ENCODE assay signal across 8 cellular contexts in the genomic region with DNA sequence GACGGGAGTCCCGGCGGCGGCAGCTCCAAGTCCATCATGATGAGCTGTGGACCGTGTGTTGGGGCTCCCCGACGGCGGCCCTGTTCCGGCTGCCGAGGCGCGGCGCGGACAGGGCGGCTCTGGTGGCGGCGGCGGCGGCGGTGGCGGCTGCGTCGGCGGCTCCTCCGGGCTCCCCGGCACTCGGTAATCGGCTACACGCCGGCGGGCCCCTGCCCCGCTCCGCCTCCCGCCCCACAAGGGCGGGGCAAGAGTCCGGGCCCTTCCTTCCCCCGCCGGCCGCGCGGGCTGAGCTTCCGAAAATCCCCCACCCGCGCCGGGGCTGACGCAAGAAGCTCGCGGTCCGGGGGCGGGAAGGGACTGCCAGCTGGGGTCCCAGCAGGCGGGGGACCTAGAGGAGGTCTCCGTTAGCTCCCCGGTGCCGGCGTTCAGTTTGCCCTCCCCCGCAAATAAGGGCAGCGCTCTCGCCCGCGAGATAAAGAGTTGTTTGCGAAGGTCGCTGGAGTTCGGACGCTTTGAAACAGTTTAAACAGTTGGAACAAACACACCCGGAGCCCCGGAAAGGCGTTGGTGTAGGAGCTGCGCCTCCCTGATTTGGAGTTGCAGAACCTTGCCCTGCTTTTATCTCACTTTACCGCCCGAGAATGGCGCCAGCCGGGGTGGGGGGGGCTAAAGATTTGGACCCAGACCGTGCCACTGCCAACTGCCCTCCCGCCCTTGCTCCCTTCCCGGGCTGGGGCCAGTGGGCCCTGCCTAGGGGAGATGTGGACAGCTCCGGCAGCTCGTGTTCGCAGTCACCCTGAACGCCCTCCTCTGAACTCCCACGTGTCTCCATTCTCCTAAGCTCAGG. TPM values are rescaled to one million over a fixed set of nuclear protein-coding genes. Genes with fewer than 3 reads are reported as not detected.
DNase-seq lines count a peak whose midpoint lies in the region; ATAC-seq and TF ChIP-seq lines count a peak whose summit lies in the region.

TSS of gene NFE2L2 (minus strand) at position 189 of the 847 bp plus-strand sequence. CDS start at position 38, 151 bp downstream.

- intact Hi-C loops in testis (cut with DNase I; ENCODE audit: low total_unique reads): loop anchor here (5.0 to 10.0 kb wide), 2 partner anchors 52 to 100 kb away; partner anchors contain the start of gene HNRNPA3

- peaks cover 2% of the 10 kb centered on the region for H3K9me3 Mint-ChIP-seq in activated naive CD8-positive, alpha-beta T cell treated with anti-CD3 and anti-CD28 coated beads for 36 hours
- peaks cover 9% of the 10 kb centered on the region for H3K9me3 Mint-ChIP-seq in glutamatergic neuron (ENCODE audit: unreplicated experiment)

- H3K36me3 ChIP-seq in SU-DHL-6 (ENCODE audit: low read length) (0 out of 2 replicates have a peak, but pooled peaks cover 7% of the 10 kb centered on the region), osteoblast (ENCODE audit: insufficient read depth, low read length) (no peaks in the 10 kb centered on the region), testis (ENCODE audit: low read depth, missing control alignments) (no peaks in the 10 kb centered on the region)

- peaks cover 36% of the 10 kb centered on the region for H3K4me1 ChIP-seq in osteoblast (ENCODE audit: insufficient read depth, low read length)
- H3K4me1 ChIP-seq in testis: peaks cover 37% of the 10 kb centered on the region

- H3F3A ChIP-seq in SU-DHL-6 (ENCODE audit: insufficient read depth): peaks cover 15% of the 10 kb centered on the region; the same call in 1 of the 2 replicates

- peak within 1 kb of the TSS; percentile 99 for H3K4me2 ChIP-seq in SU-DHL-6 (ENCODE audit: low read depth, low read length, poor library complexity, severe bottlenecking)
- peak within 1 kb of the TSS; percentile 96 for H3K4me2 ChIP-seq in osteoblast (ENCODE audit: insufficient read depth, low read length)

- H3K9me3 ChIP-seq in SU-DHL-6 (ENCODE audit: insufficient read depth, low read length) (no peaks in the 10 kb centered on the region), osteoblast (ENCODE audit: low read depth, low read length) (no peaks in the 10 kb centered on the region), testis (no peaks in the 10 kb centered on the region)

- H3K27ac Mint-ChIP-seq in activated naive CD8-positive, alpha-beta T cell treated with anti-CD3 and anti-CD28 coated beads for 36 hours: peak within 1 kb of the TSS; percentile 100
- H3K27ac Mint-ChIP-seq in glutamatergic neuron (ENCODE audit: unreplicated experiment): peak within 1 kb of the TSS; percentile 95

- peaks cover 29% of the 10 kb centered on the region for H3K36me3 Mint-ChIP-seq in activated naive CD8-positive, alpha-beta T cell treated with anti-CD3 and anti-CD28 coated beads for 36 hours
- H3K36me3 Mint-ChIP-seq in glutamatergic neuron (ENCODE audit: unreplicated experiment): no peaks in the 10 kb centered on the region

- H3K27me3 ChIP-seq in SU-DHL-6 (ENCODE audit: low read length) (no peaks in the 10 kb centered on the region), osteoblast (ENCODE audit: insufficient read depth, low read length) (no peaks in the 10 kb centered on the region), testis (no peaks in the 10 kb centered on the region)

- 1% methylated on average over 24 to 46 of the region's 80 CpGs for WGBS in testis, 2 donors

- peak within 1 kb of the TSS; percentile 97 for H3K4me3 Mint-ChIP-seq in activated naive CD8-positive, alpha-beta T cell treated with anti-CD3 and anti-CD28 coated beads for 36 hours
- H3K4me3 Mint-ChIP-seq in glutamatergic neuron (ENCODE audit: unreplicated experiment): peak within 1 kb of the TSS; percentile 94

- DNase-seq in GM12864 (ENCODE audit: low read depth): no peak
- DNase-seq in NCI-H1105 (lab: John Stamatoyannopoulos, UW): peak; percentile 74
- DNase-seq in activated naive CD8-positive, alpha-beta T cell treated with anti-CD3 and anti-CD28 coated beads for 36 hours: peak; percentile 98
- peak; percentile 84 for DNase-seq in glutamatergic neuron
- DNase-seq in osteoblast (ENCODE audit: insufficient read length, low spot score, missing footprints): peak; percentile 98
- peak; percentile 96 for DNase-seq in testis

- peak; percentile 73 for TF ChIP-seq POLR2A in testis (IDR thresholded peaks at IDR 0.05)

- H3K27me3 Mint-ChIP-seq in activated naive CD8-positive, alpha-beta T cell treated with anti-CD3 and anti-CD28 coated beads for 36 hours: no peaks in the 10 kb centered on the region
- H3K27me3 Mint-ChIP-seq in glutamatergic neuron (ENCODE audit: unreplicated experiment): peaks cover 6% of the 10 kb centered on the region

- no peak for TF ChIP-seq CTCF in GM12864 (IDR thresholded peaks at IDR 0.05; ENCODE audit: low read depth, low read length, missing control alignments)
- TF ChIP-seq CTCF in SU-DHL-6 (IDR thresholded peaks at IDR 0.05; ENCODE audit: insufficient read depth, low read length, poor library complexity, severe bottlenecking): no peak
- no peak for TF ChIP-seq CTCF in glutamatergic neuron (IDR thresholded peaks at IDR 0.05; ENCODE audit: partially characterized antibody, unreplicated experiment)
- TF ChIP-seq CTCF in osteoblast (IDR thresholded peaks at IDR 0.05; ENCODE audit: extremely low read depth, low read depth, low read length): no peak
- peak in 1 of 3 experiments; percentile 7 for TF ChIP-seq CTCF in testis (IDR thresholded peaks at IDR 0.05)

- H4K20me1 ChIP-seq in SU-DHL-6 (ENCODE audit: low read depth, low read length) (peaks cover 26% of the 10 kb centered on the region), osteoblast (ENCODE audit: insufficient read depth, low read length) (peaks cover 22% of the 10 kb centered on the region)

- H3K79me2 ChIP-seq in SU-DHL-6 (ENCODE audit: insufficient read depth, low read length): peaks cover 44% of the 10 kb centered on the region
- H3K79me2 ChIP-seq in osteoblast (ENCODE audit: insufficient read depth, low read length): peaks cover 40% of the 10 kb centered on the region

- no peaks in the 10 kb centered on the region for H3K9me2 ChIP-seq in SU-DHL-6 (replicated peaks; ENCODE audit: insufficient read depth, low read length)

- peaks cover 58% of the 10 kb centered on the region for H3K4me1 Mint-ChIP-seq in activated naive CD8-positive, alpha-beta T cell treated with anti-CD3 and anti-CD28 coated beads for 36 hours
- peaks cover 27% of the 10 kb centered on the region for H3K4me1 Mint-ChIP-seq in glutamatergic neuron (ENCODE audit: low read depth, unreplicated experiment)

- H3K27ac ChIP-seq in SU-DHL-6 (ENCODE audit: low read depth, low read length) (peak within 1 kb of the TSS; percentile 95), osteoblast (ENCODE audit: low read depth, low read length) (peak within 1 kb of the TSS; percentile 93), testis (peak within 1 kb of the TSS; percentile 100)

- H2AFZ ChIP-seq in SU-DHL-6 (ENCODE audit: low read depth, low read length, severe bottlenecking): peak within 1 kb of the TSS; percentile 96
- H2AFZ ChIP-seq in osteoblast (ENCODE audit: low read length): peak within 1 kb of the TSS; percentile 86

- ATAC-seq in HG02623 (IDR thresholded peaks at IDR 0.05; ENCODE audit: unreplicated experiment): peak; percentile 59

- H3K4me3 ChIP-seq in GM12864 (ENCODE audit: low read depth, low read length) (peak within 1 kb of the TSS; percentile 96), SU-DHL-6 (ENCODE audit: insufficient read depth, low read length, poor library complexity, severe bottlenecking) (peak within 1 kb of the TSS; percentile 75), osteoblast (ENCODE audit: insufficient read depth, low read length) (peak within 1 kb of the TSS; percentile 88), testis (peak within 1 kb of the TSS; percentile 99 to 100)

- H3K9ac ChIP-seq in SU-DHL-6 (ENCODE audit: low read length): peak within 1 kb of the TSS; percentile 95

RNA-seq across cellular contexts. Expression of gene NFE2L2, which starts in this region (rescaled TPM):
- total RNA-seq in activated naive CD8-positive, alpha-beta T cell treated with anti-CD3 and anti-CD28 coated beads for 36 hours: 10 to 100 TPM; 68.3 to 70.3 TPM
- total RNA-seq in glutamatergic neuron (ENCODE audit: unreplicated experiment) (51.4 TPM), osteoblast (84.3 and 91.9 TPM in 2 replicates), testis (100 to 1,000 TPM; 126 to 132 TPM)
- 72.7 TPM for polyA plus RNA-seq in testis (ENCODE audit: insufficient read depth, low read depth, low replicate concordance)
